In the genomic region with DNA sequence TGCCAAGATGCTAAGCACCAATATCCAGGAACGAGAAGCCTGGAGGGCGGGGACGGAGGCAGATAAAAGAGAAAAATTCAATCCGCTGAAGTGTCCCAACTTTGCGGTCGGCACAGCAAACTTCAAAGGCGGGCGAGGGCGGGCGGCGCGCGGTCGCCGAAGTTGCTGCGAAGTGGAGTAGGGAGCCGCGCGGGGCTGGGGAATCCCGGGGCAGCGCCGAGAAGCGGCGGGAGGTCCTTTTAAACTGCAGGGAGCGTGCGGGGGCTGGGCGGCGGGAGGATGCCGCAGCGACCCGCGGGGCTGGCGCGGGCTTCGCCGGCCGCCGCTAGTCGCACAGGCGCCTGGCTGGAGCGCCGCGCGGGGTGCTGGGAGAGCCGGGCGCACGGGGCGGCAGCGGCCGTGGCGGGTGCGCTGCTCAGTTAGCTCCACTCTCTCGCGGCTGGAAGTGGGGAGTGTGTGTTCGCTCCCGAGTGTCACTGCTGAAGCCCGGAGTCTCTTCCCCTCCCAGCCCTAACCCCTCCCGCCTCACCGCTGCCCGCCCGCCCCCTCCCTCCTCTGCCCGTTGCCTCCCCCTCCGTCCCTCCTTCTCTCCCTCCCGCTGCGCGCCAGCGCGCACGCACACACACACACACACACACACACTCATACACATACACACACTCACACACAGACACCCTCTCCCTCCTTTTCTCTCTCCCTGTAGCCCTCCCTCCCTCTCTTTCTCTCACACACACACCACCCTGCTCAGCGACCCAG, we compare ENCODE assay signal across 8 cellular contexts. TPM values are rescaled to one million over a fixed set of nuclear protein-coding genes. Genes with fewer than 3 reads are reported as not detected.
DNase-seq lines count a peak whose midpoint lies in the region; ATAC-seq and TF ChIP-seq lines count a peak whose summit lies in the region.

A gene with protein sequence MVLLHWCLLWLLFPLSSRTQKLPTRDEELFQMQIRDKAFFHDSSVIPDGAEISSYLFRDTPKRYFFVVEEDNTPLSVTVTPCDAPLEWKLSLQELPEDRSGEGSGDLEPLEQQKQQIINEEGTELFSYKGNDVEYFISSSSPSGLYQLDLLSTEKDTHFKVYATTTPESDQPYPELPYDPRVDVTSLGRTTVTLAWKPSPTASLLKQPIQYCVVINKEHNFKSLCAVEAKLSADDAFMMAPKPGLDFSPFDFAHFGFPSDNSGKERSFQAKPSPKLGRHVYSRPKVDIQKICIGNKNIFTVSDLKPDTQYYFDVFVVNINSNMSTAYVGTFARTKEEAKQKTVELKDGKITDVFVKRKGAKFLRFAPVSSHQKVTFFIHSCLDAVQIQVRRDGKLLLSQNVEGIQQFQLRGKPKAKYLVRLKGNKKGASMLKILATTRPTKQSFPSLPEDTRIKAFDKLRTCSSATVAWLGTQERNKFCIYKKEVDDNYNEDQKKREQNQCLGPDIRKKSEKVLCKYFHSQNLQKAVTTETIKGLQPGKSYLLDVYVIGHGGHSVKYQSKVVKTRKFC (minus strand): TSS at position 456 of the 756 bp plus-strand sequence. CDS start 26,698 bp downstream, outside the sequence.

- peak; percentile 75 for ATAC-seq in stimulated activated naive CD8-positive, alpha-beta T cell treated with anti-CD3 and anti-CD28 coated beads, Interleukin-15, amount 100 ng/mL, for 72 hours

- POLR2A ChIA-PET in activated CD4-positive, alpha-beta memory T cell treated with anti-CD3 and anti-CD28 coated beads, Interleukin-2, amount 10 ng/mL, durations not matched to agents 7 days and 5 days (lab: Charles Lee), result no interaction called here

- H3K27ac Mint-ChIP-seq in activated CD4-positive, alpha-beta memory T cell treated with anti-CD3 and anti-CD28 coated beads, Interleukin-2, amount 10 ng/mL, durations not matched to agents 7 days and 5 days, result no peak within 1 kb of the TSS
- H3K27ac Mint-ChIP-seq in stimulated activated naive CD8-positive, alpha-beta T cell treated with anti-CD3 and anti-CD28 coated beads, Interleukin-15, amount 100 ng/mL, for 72 hours, result peak within 1 kb of the TSS in 1 of 2 donors; percentile 27

- no peak within 1 kb of the TSS for H3K27ac ChIP-seq in HUES6 (ENCODE audit: low read depth, low read length)

- H3K4me1 ChIP-seq in HUES6 (ENCODE audit: control insufficient read depth, insufficient read depth, low read length), result peaks cover 14% of the 10 kb centered on the region

- no peaks in the 10 kb centered on the region for H3K36me3 Mint-ChIP-seq in activated CD4-positive, alpha-beta memory T cell treated with anti-CD3 and anti-CD28 coated beads, Interleukin-2, amount 10 ng/mL, durations not matched to agents 7 days and 5 days (ENCODE audit: low read depth)

- no peaks in the 10 kb centered on the region for H3K9me3 ChIP-seq in HUES6 (ENCODE audit: control insufficient read depth, insufficient read depth, low read depth, low read length)

- CTCF ChIA-PET in activated CD4-positive, alpha-beta memory T cell treated with anti-CD3 and anti-CD28 coated beads, Interleukin-2, amount 10 ng/mL, durations not matched to agents 7 days and 5 days (lab: Charles Lee), result no interaction called here

- DNase-seq in ELF-1 (ENCODE audit: low read depth, low spot score) (peak; percentile 34), epithelial cell of esophagus (ENCODE audit: low read depth) (peak; percentile 26), mucosa of gallbladder (ENCODE audit: low spot score) (peak; percentile 75), SW 1271 (lab: John Stamatoyannopoulos, UW) (no peak)
- peak; percentile 35 for DNase-seq in activated CD4-positive, alpha-beta memory T cell treated with anti-CD3 and anti-CD28 coated beads, Interleukin-2, amount 10 ng/mL, durations not matched to agents 7 days and 5 days
- peak; percentile 27 to 39 for DNase-seq in stimulated activated naive CD8-positive, alpha-beta T cell treated with anti-CD3 and anti-CD28 coated beads, Interleukin-15, amount 100 ng/mL, for 72 hours
- no peak for DNase-seq in effector CD4-positive, alpha-beta T cell

- TF ChIP-seq CTCF in epithelial cell of esophagus (IDR thresholded peaks at IDR 0.05; ENCODE audit: insufficient read depth, low read depth, low read length, missing control alignments), result no peak

- H3K27me3 ChIP-seq in HUES6 (ENCODE audit: control insufficient read depth, insufficient read depth, low read length), result peaks cover 64% of the 10 kb centered on the region

- H3K27me3 Mint-ChIP-seq in activated CD4-positive, alpha-beta memory T cell treated with anti-CD3 and anti-CD28 coated beads, Interleukin-2, amount 10 ng/mL, durations not matched to agents 7 days and 5 days, result peaks cover 70% of the 10 kb centered on the region
- peaks cover 62% of the 10 kb centered on the region for H3K27me3 Mint-ChIP-seq in stimulated activated naive CD8-positive, alpha-beta T cell treated with anti-CD3 and anti-CD28 coated beads, Interleukin-15, amount 100 ng/mL, for 72 hours

- no peaks in the 10 kb centered on the region for H3K36me3 ChIP-seq in HUES6 (ENCODE audit: control insufficient read depth, insufficient read depth, low read length)

- peak within 1 kb of the TSS; percentile 76 for H3K4me3 ChIP-seq in HUES6 (ENCODE audit: low read depth, low read length)
- H3K4me3 ChIP-seq in epithelial cell of esophagus (ENCODE audit: low read length), result peak within 1 kb of the TSS; percentile 34

- peaks cover 26% of the 10 kb centered on the region for H3K4me1 Mint-ChIP-seq in activated CD4-positive, alpha-beta memory T cell treated with anti-CD3 and anti-CD28 coated beads, Interleukin-2, amount 10 ng/mL, durations not matched to agents 7 days and 5 days
- peaks cover 28% of the 10 kb centered on the region for H3K4me1 Mint-ChIP-seq in stimulated activated naive CD8-positive, alpha-beta T cell treated with anti-CD3 and anti-CD28 coated beads, Interleukin-15, amount 100 ng/mL, for 72 hours

- H3K4me3 Mint-ChIP-seq in activated CD4-positive, alpha-beta memory T cell treated with anti-CD3 and anti-CD28 coated beads, Interleukin-2, amount 10 ng/mL, durations not matched to agents 7 days and 5 days, result peak within 1 kb of the TSS; percentile 72
- H3K4me3 Mint-ChIP-seq in stimulated activated naive CD8-positive, alpha-beta T cell treated with anti-CD3 and anti-CD28 coated beads, Interleukin-15, amount 100 ng/mL, for 72 hours, result peak within 1 kb of the TSS; percentile 87 to 88

- peak within 1 kb of the TSS; percentile 60 for H3K9ac ChIP-seq in HUES6 (ENCODE audit: low read length)

- H3K9me3 Mint-ChIP-seq in activated CD4-positive, alpha-beta memory T cell treated with anti-CD3 and anti-CD28 coated beads, Interleukin-2, amount 10 ng/mL, durations not matched to agents 7 days and 5 days, result no peaks in the 10 kb centered on the region
- H3K9me3 Mint-ChIP-seq in stimulated activated naive CD8-positive, alpha-beta T cell treated with anti-CD3 and anti-CD28 coated beads, Interleukin-15, amount 100 ng/mL, for 72 hours, result no peaks in the 10 kb centered on the region

RNA-seq across cellular contexts. Expression of the gene that starts here (rescaled TPM):
- total RNA-seq in activated CD4-positive, alpha-beta memory T cell treated with anti-CD3 and anti-CD28 coated beads, Interleukin-2, amount 10 ng/mL, durations not matched to agents 7 days and 5 days, result under 1 TPM in 1 of 2 experiments, not detected in 1; 0.28 TPM
- 45.2 TPM for total RNA-seq in mucosa of gallbladder

Comparison
In these comparisons a context has a peak if more than half of its experiments do, and no peak if none do; other contexts are left out.
1. RNA of the gene that starts here (total RNA-seq): 45.2 TPM in mucosa of gallbladder (single experiment); 0.28 TPM in activated CD4-positive, alpha-beta memory T cell treated with anti-CD3 and anti-CD28 coated beads, Interleukin-2, amount 10 ng/mL, durations not matched to agents 7 days and 5 days; every median in the first group is over 10 times any median in the second.
2. Peak in DNase-seq in activated CD4-positive, alpha-beta memory T cell treated with anti-CD3 and anti-CD28 coated beads, Interleukin-2, amount 10 ng/mL, durations not matched to agents 7 days and 5 days; RNA of the gene not detected or under 1 TPM.
3. DNase-seq: peak in ELF-1 (single experiment), epithelial cell of esophagus (single experiment), mucosa of gallbladder (single experiment) and stimulated activated naive CD8-positive, alpha-beta T cell treated with anti-CD3 and anti-CD28 coated beads, Interleukin-15, amount 100 ng/mL, for 72 hours (2 of 2); none in SW 1271 (0 of 2) and effector CD4-positive, alpha-beta T cell (single experiment).